Comparison of ENCODE assay signal across 8 cellular contexts in genomic region chr4:152778656-152779512, GRCh38. TPM values are rescaled to one million over a fixed set of nuclear protein-coding genes. Genes with fewer than 3 reads are reported as not detected.
DNase-seq lines count a peak whose midpoint lies in the region; ATAC-seq and TF ChIP-seq lines count a peak whose summit lies in the region.

No MANE protein-coding gene starts in this region.

- H3K4me3 ChIP-seq in RWPE2 (ENCODE audit: severe bottlenecking) (peak overlapping the region; percentile 73), ascending aorta (peak overlapping the region; percentile 79 to 81)

- H3K27ac ChIP-seq in RWPE2 (ENCODE audit: poor library complexity, severe bottlenecking) (peak overlapping the region; percentile 71), ascending aorta (peak overlapping the region; percentile 68 to 88)

- H3K27me3 ChIP-seq in RWPE2 (ENCODE audit: insufficient read depth, poor library complexity, severe bottlenecking) (no peaks in the 10 kb centered on the region), ascending aorta (no peaks in the 10 kb centered on the region)

- DNase-seq in EL (peak; percentile 27), RWPE2 (ENCODE audit: low spot score) (no peak), ascending aorta (ENCODE audit: low spot score in 2 of 2) (no peak), hypothalamus (lab: John Stamatoyannopoulos, UW) (peak in 28 of 51 donors; percentile 3 to 84 (median 36)), renal cortical epithelial cell (ENCODE audit: low read depth) (peak; percentile 51), SHP77 (lab: John Stamatoyannopoulos, UW) (no peak), cortex of kidney (lab: John Stamatoyannopoulos, UW) (no peak)

- intact Hi-C loops in ascending aorta (cut with DNase I), result loop anchor here (1.0 to 10.0 kb wide), 4 partner anchors 243 to 1680 kb away; partner anchors contain the start of genes FBXW7, GATB and RPS3A

- H3K9me3 ChIP-seq in RWPE2 (ENCODE audit: severe bottlenecking) (no peaks in the 10 kb centered on the region), ascending aorta (no peaks in the 10 kb centered on the region)

- ATAC-seq in HG02884 (IDR thresholded peaks at IDR 0.05; ENCODE audit: unreplicated experiment) (peak; percentile 20), RWPE2 (ENCODE audit: low read depth) (peak; percentile 16; the same call in 2 of the 3 replicates)

- TF ChIP-seq CTCF in RWPE2 (IDR thresholded peaks at IDR 0.05; ENCODE audit: poor library complexity, severe bottlenecking), result no peak
- TF ChIP-seq CTCF in ascending aorta (IDR thresholded peaks at IDR 0.05), result no peak

- peaks cover 3% of the 10 kb centered on the region for H3K4me1 ChIP-seq in RWPE2 (ENCODE audit: insufficient read depth, poor library complexity, severe bottlenecking)
- peaks cover 0 to 6% of the 10 kb centered on the region in 2 donors for H3K4me1 ChIP-seq in ascending aorta

- H3K36me3 ChIP-seq in RWPE2 (ENCODE audit: low read depth) (0 out of 2 replicates have a peak, but pooled peaks cover 4% of the 10 kb centered on the region), ascending aorta (no peaks in the 10 kb centered on the region)

RNA-seq across cellular contexts. Expression of gene TIGD4, which starts 0.6 kb away (rescaled TPM):
- not detected for total RNA-seq in ascending aorta
- total RNA-seq in renal cortical epithelial cell, result 0.87 and 1.7 TPM in 2 replicates

RNA-seq across cellular contexts. Expression of gene ARFIP1, which starts 0.9 kb away (rescaled TPM):
- total RNA-seq in ascending aorta (11.6 TPM), renal cortical epithelial cell (51.9 and 67.7 TPM in 2 replicates)

Comparison
In these comparisons a context has a peak if more than half of its experiments do, and no peak if none do; other contexts are left out.
1. DNase-seq: peak in EL (single experiment), hypothalamus (28 of 51) and renal cortical epithelial cell (single experiment); none in RWPE2 (single experiment), ascending aorta (0 of 2), SHP77 (0 of 2) and cortex of kidney (single experiment).